Comparison of ENCODE assay signal across 12 cellular contexts in the genomic region with DNA sequence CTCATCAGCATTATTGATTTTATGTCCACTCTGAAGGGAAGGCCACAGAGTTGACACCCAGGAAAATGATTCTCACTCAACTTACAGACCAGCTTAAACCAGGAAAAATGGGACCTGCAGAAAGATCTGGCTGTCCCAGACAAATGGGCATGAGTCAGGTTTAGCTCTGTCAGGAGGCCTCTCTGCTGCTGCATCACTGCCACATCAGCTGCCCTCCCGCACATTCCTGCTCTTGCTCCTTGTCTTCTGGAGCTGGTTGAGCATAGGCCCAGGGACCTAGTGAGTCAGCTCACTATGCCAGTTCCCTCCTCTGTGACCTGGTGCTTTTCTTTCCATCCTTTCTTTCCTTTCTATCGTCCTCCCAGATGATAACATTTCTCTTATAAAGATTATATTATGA. TPM values are rescaled to one million over a fixed set of nuclear protein-coding genes. Genes with fewer than 3 reads are reported as not detected.
A peak's percentile ranks its signal among the peaks of the same experiment; 100 is the strongest.
DNase-seq lines count a peak whose midpoint lies in the region; ATAC-seq and TF ChIP-seq lines count a peak whose summit lies in the region.
"Had no signal": no experiment of that assay in that cellular context is flagged by ENCODE, and none has a peak within 500 bp of the region (broad histone marks: within the 10 kb centered on the region; RNA-seq: fewer than 3 reads in every experiment).

No MANE protein-coding gene starts in this region.

- peak overlapping the region; percentile 31 for H2AFZ ChIP-seq in mammary epithelial cell (ENCODE audit: low read depth, low read length)
- H2AFZ ChIP-seq in mesenchymal stem cell (ENCODE audit: low read depth, low read length): no peak overlapping the region

- no peak overlapping the region for H4K8ac ChIP-seq in mesenchymal stem cell (ENCODE audit: low read length)

- H3K9me3 Mint-ChIP-seq in activated naive CD4-positive, alpha-beta T cell treated with anti-CD3 and anti-CD28 coated beads, Interleukin-2, amount 50 U/mL, for 72 hours: peaks cover 4 to 19% of the 10 kb centered on the region in 2 donors

- H3K27ac ChIP-seq in mammary epithelial cell (ENCODE audit: insufficient read depth, low read depth, low read length) (peak overlapping the region; percentile 19), mesenchymal stem cell (ENCODE audit: low read length, poor library complexity, severe bottlenecking) (no peak overlapping the region)
- H3K27ac ChIP-seq: thoracic aorta had no signal

- H2BK120ac ChIP-seq in mesenchymal stem cell (ENCODE audit: low read depth, low read length): no peak overlapping the region

- H4K91ac ChIP-seq in mesenchymal stem cell (ENCODE audit: low read length): no peak overlapping the region

- H3K4ac ChIP-seq in mesenchymal stem cell (ENCODE audit: low read depth in 1 of 2, low read length in 2 of 2): no peak overlapping the region

- H3K27ac Mint-ChIP-seq in activated naive CD4-positive, alpha-beta T cell treated with anti-CD3 and anti-CD28 coated beads, Interleukin-2, amount 50 U/mL, for 72 hours: no peak overlapping the region

- BruUV-seq in mammary epithelial cell (replicated peaks; lab: Mats Ljungman, UMichigan): no TSS peak

- CTCF ChIA-PET in mammary epithelial cell (lab: Charles Lee; ENCODE audit: low non-redundant PET): no interaction called here

- no peaks in the 10 kb centered on the region for H3K36me3 ChIP-seq in mammary epithelial cell (ENCODE audit: insufficient read depth, low read length)
- no peaks in the 10 kb centered on the region for H3K36me3 ChIP-seq in mesenchymal stem cell (ENCODE audit: control insufficient read depth in 1 of 2, insufficient read depth in 2 of 2, low read depth in 1 of 2, low read length in 2 of 2)
- H3K36me3 ChIP-seq: thoracic aorta had no signal

- no peak overlapping the region for H3K23ac ChIP-seq in mesenchymal stem cell (ENCODE audit: low read length in 2 of 2)

- WGBS in mammary epithelial cell (ENCODE audit: low coverage, missing lambda C conversion rate): no CpG with 5 or more reads among the region's 2 CpGs
- 18% methylated on average over 1 of the region's 2 CpGs for WGBS in mesenchymal stem cell

- H3K4me3 ChIP-seq in mammary epithelial cell (replicated peaks in 1 of 3; ENCODE audit: insufficient read depth in 1 of 3, low read depth in 2 of 3, low read length in 3 of 3): no peak overlapping the region
- H3K4me3 ChIP-seq in mesenchymal stem cell (ENCODE audit: insufficient read depth in 1 of 2, low read depth in 1 of 2, low read length in 2 of 2): no peak overlapping the region
- H3K4me3 ChIP-seq: thoracic aorta had no signal

- H3K36me3 Mint-ChIP-seq in activated naive CD4-positive, alpha-beta T cell treated with anti-CD3 and anti-CD28 coated beads, Interleukin-2, amount 50 U/mL, for 72 hours: peaks cover 0 to 16% of the 10 kb centered on the region in 2 donors

- peaks cover 41% of the 10 kb centered on the region for H3K4me1 ChIP-seq in mammary epithelial cell (ENCODE audit: insufficient read depth, low read length)
- H3K4me1 ChIP-seq in mesenchymal stem cell (ENCODE audit: control insufficient read depth, insufficient read depth, low read depth, low read length): peaks cover 8% of the 10 kb centered on the region

- no peaks in the 10 kb centered on the region for H4K20me1 ChIP-seq in mammary epithelial cell (ENCODE audit: insufficient read depth, low read length)

- peak overlapping the region in 1 of 2 experiments; percentile 10 for H2BK12ac ChIP-seq in mesenchymal stem cell (ENCODE audit: low read length in 2 of 2)

- TF ChIP-seq CTCF in mammary epithelial cell (conservative IDR thresholded peaks at IDR 0.05 in 1 of 2, IDR thresholded peaks at IDR 0.05 in 1 of 2; ENCODE audit: extremely low read depth in 1 of 2, insufficient read depth in 1 of 2, low read depth in 1 of 2, low read length in 2 of 2): no peak

- DNase-seq in Caki2 (ENCODE audit: low read depth) (peak; percentile 48), LHCN-M2 (ENCODE audit: low read depth) (peak; percentile 96), mammary epithelial cell (peak; percentile 88), mesenchymal stem cell (peak; percentile 84), cortex of kidney (lab: John Stamatoyannopoulos, UW) (no peak)
- DNase-seq in stimulated activated CD8-positive, alpha-beta memory T cell treated with anti-CD3 and anti-CD28 coated beads, Interleukin-4, amount 100 ng/mL, for 48 hours: no peak
- DNase-seq in activated naive CD4-positive, alpha-beta T cell treated with anti-CD3 and anti-CD28 coated beads, Interleukin-2, amount 50 U/mL, for 72 hours (ENCODE audit: low spot score in 2 of 2): no peak
- DNase-seq: activated CD4-positive, alpha-beta T cell treated with anti-CD3 and anti-CD28 coated beads, Interleukin-2, amount 50 U/mL, for 1 hour; NCI-H2171 treated with DMSO at 0.1 percent for 48 hours; occipital lobe had no signal

- no peak overlapping the region for H3K14ac ChIP-seq in mesenchymal stem cell (ENCODE audit: low read length in 2 of 2)

- no peak overlapping the region for H2BK5ac ChIP-seq in mesenchymal stem cell (ENCODE audit: low read depth, low read length, poor library complexity, severe bottlenecking)

- no peak for ATAC-seq in activated naive CD4-positive, alpha-beta T cell treated with anti-CD3 and anti-CD28 coated beads, Interleukin-2, amount 50 U/mL, for 72 hours
- ATAC-seq in GM18498 (IDR thresholded peaks at IDR 0.05; ENCODE audit: unreplicated experiment): no peak

- dilution Hi-C loops in mammary epithelial cell (cut with HindIII; ENCODE audit: low sequenced_read_pairs): loop anchor here (10.0 kb wide), 2 partner anchors 91 to 221 kb away; no protein-coding TSS in a partner anchor

- no peak overlapping the region for H3K18ac ChIP-seq in mesenchymal stem cell (ENCODE audit: low read depth in 1 of 2, low read length in 2 of 2)

- in situ Hi-C loops in Caki2 (cut with HindIII; ENCODE audit: low pct_unique_long_range_greater_than_20kb, low sequenced_read_pairs): no loop called here
- in situ Hi-C loops in mammary epithelial cell (cut with MboI; ENCODE audit: low sequenced_read_pairs in 2 of 2): loop anchor here in 1 of 2 donors (25.0 kb wide), 1 partner anchor 539 kb away; a partner anchor contains a TSS

- H3K4me2 ChIP-seq in mammary epithelial cell (ENCODE audit: insufficient read depth, low read depth, low read length): no peak overlapping the region
- H3K4me2 ChIP-seq in mesenchymal stem cell (ENCODE audit: low read length, poor library complexity, severe bottlenecking): no peak overlapping the region

- no peak overlapping the region for H2BK15ac ChIP-seq in mesenchymal stem cell (ENCODE audit: low read depth, poor library complexity, severe bottlenecking)

- H3K9me3 ChIP-seq in mammary epithelial cell (replicated peaks; ENCODE audit: insufficient read depth, low read length) (no peaks in the 10 kb centered on the region), mesenchymal stem cell (ENCODE audit: control insufficient read depth, low read length) (peaks cover 15% of the 10 kb centered on the region)
- H3K9me3 ChIP-seq: thoracic aorta had no signal

- H3K9ac ChIP-seq in mammary epithelial cell (ENCODE audit: insufficient read depth, low read length): no peak overlapping the region
- peak overlapping the region; percentile 38 for H3K9ac ChIP-seq in mesenchymal stem cell (ENCODE audit: low read length)

- H3K79me1 ChIP-seq in mesenchymal stem cell (replicated peaks; ENCODE audit: low read length, poor library complexity, severe bottlenecking): no peaks in the 10 kb centered on the region

- H3K27me3 ChIP-seq in mammary epithelial cell (ENCODE audit: insufficient read depth, low read length) (no peaks in the 10 kb centered on the region), mesenchymal stem cell (ENCODE audit: control insufficient read depth in 1 of 2, insufficient read depth in 1 of 2, low read length in 2 of 2) (no peaks in the 10 kb centered on the region)

- H2AK5ac ChIP-seq in mesenchymal stem cell (ENCODE audit: low read length, severe bottlenecking): no peak overlapping the region

- H3K79me2 ChIP-seq in mammary epithelial cell (ENCODE audit: insufficient read depth, low read length): no peaks in the 10 kb centered on the region

- intact Hi-C loops in mammary epithelial cell (cut with micrococcal nuclease): no loop called here

RNA-seq across cellular contexts. Expression of a gene that starts 18.8 kb away (rescaled TPM):
- total RNA-seq in Caki2 (2014; rRNA removed; shearing (Covaris generic); ENCODE audit: low replicate concordance): 2.2 and 7.5 TPM in 2 replicates
- total RNA-seq in LHCN-M2 (2014; rRNA removed) (5.7 and 8.0 TPM in 2 replicates), mammary epithelial cell (10 to 100 TPM in 1 of 2 donors, 1 to 10 TPM in 1; 6.5 to 42.8 TPM)
- 17.9 TPM for polyA plus RNA-seq in LHCN-M2 (2012)
- 10.9 TPM for polyA plus RNA-seq in mammary epithelial cell
- 12.1 TPM for polyA minus RNA-seq in mammary epithelial cell
- 27.4 TPM for polyA plus RNA-seq in mesenchymal stem cell (2013, experiment 1 of 2)
- polyA plus RNA-seq in mesenchymal stem cell (2013, experiment 2 of 2): 26.1 TPM
- total RNA-seq in activated naive CD4-positive, alpha-beta T cell treated with anti-CD3 and anti-CD28 coated beads, Interleukin-2, amount 50 U/mL, for 72 hours: 10 to 100 TPM; 37.9 to 65.1 TPM

Comparison
In these comparisons a context has a peak if more than half of its experiments do, and no peak if none do; other contexts are left out.
1. DNase-seq: peak in Caki2 (single experiment), LHCN-M2 (single experiment), mammary epithelial cell (single experiment) and mesenchymal stem cell (single experiment); none in stimulated activated CD8-positive, alpha-beta memory T cell treated with anti-CD3 and anti-CD28 coated beads, Interleukin-4, amount 100 ng/mL, for 48 hours (single experiment), cortex of kidney (single experiment) and activated naive CD4-positive, alpha-beta T cell treated with anti-CD3 and anti-CD28 coated beads, Interleukin-2, amount 50 U/mL, for 72 hours (0 of 2).